In genomic region chr11:65528819-65529350, GRCh38 we compare ENCODE assay signal across 23 cellular contexts. TPM values are rescaled to one million over a fixed set of nuclear protein-coding genes. Genes with fewer than 3 reads are reported as not detected.
A peak's percentile ranks its signal among the peaks of the same experiment; 100 is the strongest.
DNase-seq lines count a peak whose midpoint lies in the region; ATAC-seq, FAIRE-seq and TF ChIP-seq lines count a peak whose summit lies in the region.
"Had no signal": no experiment of that assay in that cellular context is flagged by ENCODE, and none has a peak within 500 bp of the region (broad histone marks: within the 10 kb centered on the region; RNA-seq: fewer than 3 reads in every experiment).

No MANE protein-coding gene starts in this region.

- peak overlapping the region; percentile 61 for H3K27ac Mint-ChIP-seq in activated CD4-positive, alpha-beta T cell treated with anti-CD3 and anti-CD28 coated beads, Interleukin-2, amount 10 ng/mL, durations not matched to agents 24 days and 14 days
- H3K27ac Mint-ChIP-seq: activated naive CD4-positive, alpha-beta T cell treated with anti-CD3 and anti-CD28 coated beads, Interleukin-2, amount 50 U/mL, for 24 hours had no signal

- in situ Hi-C loops in K562 (cut with MboI) = no loop called here

- peaks cover 4% of the 10 kb centered on the region for H3K9me1 ChIP-seq in K562 (ENCODE audit: control insufficient read depth, insufficient read depth, low read length)

- H3K4me3 ChIP-seq in NT2/D1 (ENCODE audit: insufficient read length, low read depth) (no peak overlapping the region), K562 (no peak overlapping the region), spleen (no peak overlapping the region)
- H3K4me3 ChIP-seq: stomach, transverse colon had no signal

- H3K27me3 Mint-ChIP-seq in activated CD4-positive, alpha-beta T cell treated with anti-CD3 and anti-CD28 coated beads, Interleukin-2, amount 10 ng/mL, durations not matched to agents 24 days and 14 days = no peaks in the 10 kb centered on the region
- H3K27me3 Mint-ChIP-seq: activated naive CD4-positive, alpha-beta T cell treated with anti-CD3 and anti-CD28 coated beads, Interleukin-2, amount 50 U/mL, for 24 hours; CD4-positive, alpha-beta memory T cell had no signal

- peaks cover 33% of the 10 kb centered on the region for H3K4me1 Mint-ChIP-seq in activated CD4-positive, alpha-beta T cell treated with anti-CD3 and anti-CD28 coated beads, Interleukin-2, amount 10 ng/mL, durations not matched to agents 24 days and 14 days

- H3K4me1 ChIP-seq in NT2/D1 (ENCODE audit: insufficient read depth, insufficient read length) (peaks cover 18% of the 10 kb centered on the region), K562 (replicated peaks in 1 of 2; ENCODE audit: control insufficient read depth in 2 of 2, insufficient read depth in 2 of 2, low read length in 2 of 2) (peaks cover 15 to 38% of the 10 kb centered on the region in 2 experiments), spleen (peaks cover 23 to 63% (median 50%) of the 10 kb centered on the region in 6 donors)

- FAIRE-seq in K562 (lab: Jason Lieb, UNC) = no peak

- no peak overlapping the region for H2AFZ ChIP-seq in K562 (ENCODE audit: low read depth, low read length)

- ATAC-seq in K562 (no peak), GM21423 (IDR thresholded peaks at IDR 0.05; ENCODE audit: unreplicated experiment) (no peak), GM21737 (IDR thresholded peaks at IDR 0.05; ENCODE audit: unreplicated experiment) (no peak)
- ATAC-seq: activated T-cell treated with anti-CD3 and anti-CD28 coated beads, Interleukin-2, amount 50 U/mL, for 4 hours; SK-N-SH treated with all-trans-retinoic acid at 6 μM for 48 hours had no signal

- H3K27me3 ChIP-seq in NT2/D1 (ENCODE audit: insufficient read depth, insufficient read length) = peaks cover 2% of the 10 kb centered on the region
- H3K27me3 ChIP-seq in K562 (ENCODE audit: control insufficient read depth in 2 of 2, insufficient read depth in 2 of 2, low read length in 2 of 2) = no peaks in the 10 kb centered on the region
- H3K27me3 ChIP-seq in spleen (replicated peaks in 1 of 7) = no peaks in the 10 kb centered on the region
- H3K27me3 ChIP-seq: stomach, transverse colon had no signal

- peaks cover 26% of the 10 kb centered on the region for H3K79me2 ChIP-seq in K562 (ENCODE audit: control insufficient read depth, insufficient read depth, low read length)

- H3K9ac ChIP-seq in NT2/D1 (ENCODE audit: insufficient read length, low read depth) = peak overlapping the region; percentile 51
- H3K9ac ChIP-seq in K562 (ENCODE audit: insufficient read depth in 1 of 2, low read depth in 2 of 2, low read length in 2 of 2) = peak overlapping the region in 1 of 2 experiments; percentile 50; a peak in 2 of 4 replicates

- intact Hi-C loops in activated CD4-positive, alpha-beta T cell treated with anti-CD3 and anti-CD28 coated beads, Interleukin-2, amount 10 ng/mL, durations not matched to agents 24 days and 14 days (cut with micrococcal nuclease) = no loop called here
- intact Hi-C loops in K562 (cut with micrococcal nuclease) = loop anchor here (5.0 kb wide), 1 partner anchor 43 kb away; the partner anchor contains the start of genes FAM89B and ZNRD2
- intact Hi-C loops in spleen (cut with DNase I; ENCODE audit: low total_unique reads) = no loop called here

- CTCF ChIA-PET in K562 (lab: Yijun Ruan, JAX; ENCODE audit: low intra/inter-chr PET ratio) = no interaction called here

- TF ChIP-seq CTCF in K562 (IDR thresholded peaks at IDR 0.05 in 2 of 3, conservative IDR thresholded peaks at IDR 0.05 in 1 of 3; ENCODE audit: insufficient read depth in 2 of 3, low read depth in 1 of 3, low read length in 3 of 3) (no peak), spleen (IDR thresholded peaks at IDR 0.05 in 8 of 11, conservative IDR thresholded peaks at IDR 0.05 in 3 of 11) (no peak)

- DNase-seq in activated CD4-positive, alpha-beta T cell treated with anti-CD3 and anti-CD28 coated beads, Interleukin-2, amount 10 ng/mL, durations not matched to agents 24 days and 14 days = no peak
- DNase-seq in activated CD4-positive, alpha-beta T cell treated with anti-CD3 and anti-CD28 coated beads, Interleukin-2, amount 50 U/mL, for 48 hours = no peak
- no peak for DNase-seq in NT2/D1 (ENCODE audit: low read depth, low spot score)
- no peak for DNase-seq in K562 (ENCODE audit: extremely low read depth in 1 of 4, low spot score in 3 of 4)
- no peak for DNase-seq in spleen
- no peak for DNase-seq in NCI-H2029 (lab: John Stamatoyannopoulos, UW)
- DNase-seq: activated CD8-positive, alpha-beta memory T cell treated with anti-CD3 and anti-CD28 coated beads for 24 hours; activated T-cell treated with anti-CD3 and anti-CD28 coated beads, Interleukin-2, amount 50 U/mL, for 4 hours; DMS153; effector CD8-positive, alpha-beta T cell; erythroblast; head of caudate nucleus; mammary epithelial cell; NCI-H1105 treated with DMSO at 0.1 percent for 48 hours; NCI-H774; retina; stomach; transverse colon had no signal

- H3K36me3 ChIP-seq in NT2/D1 (ENCODE audit: insufficient read depth, insufficient read length, low read length) (peaks cover 75% of the 10 kb centered on the region), K562 (ENCODE audit: control insufficient read depth, insufficient read depth, low read length) (peaks cover 69% of the 10 kb centered on the region; the same call in 2 of the 3 replicates), spleen (peaks cover 0 to 80% (median 53%) of the 10 kb centered on the region in 6 donors)

- H4K20me1 ChIP-seq in K562 (replicated peaks; ENCODE audit: control insufficient read depth, insufficient read depth, low read length) = 0 out of 2 replicates have a peak, but pooled peaks cover 7% of the 10 kb centered on the region

- TF ChIP-seq RAD21 in K562 (CRISPR knock-in tag; conservative IDR thresholded peaks at IDR 0.05 in 1 of 2, IDR thresholded peaks at IDR 0.05 in 1 of 2) = no peak

- H3K9me3 Mint-ChIP-seq in activated CD4-positive, alpha-beta T cell treated with anti-CD3 and anti-CD28 coated beads, Interleukin-2, amount 10 ng/mL, durations not matched to agents 24 days and 14 days = no peaks in the 10 kb centered on the region
- H3K9me3 Mint-ChIP-seq: activated naive CD4-positive, alpha-beta T cell treated with anti-CD3 and anti-CD28 coated beads, Interleukin-2, amount 50 U/mL, for 24 hours; activated T-cell treated with anti-CD3 and anti-CD28 coated beads, Interleukin-2, amount 50 U/mL, for 4 hours; CD4-positive, alpha-beta memory T cell had no signal

- H3K9me3 ChIP-seq in NT2/D1 (ENCODE audit: insufficient read depth, low read length) (no peaks in the 10 kb centered on the region), K562 (replicated peaks; ENCODE audit: control insufficient read depth, insufficient read depth, low read depth, low read length) (no peaks in the 10 kb centered on the region), spleen (no peaks in the 10 kb centered on the region)
- H3K9me3 ChIP-seq: stomach, transverse colon had no signal

- no peak overlapping the region for H3K4me3 Mint-ChIP-seq in activated CD4-positive, alpha-beta T cell treated with anti-CD3 and anti-CD28 coated beads, Interleukin-2, amount 10 ng/mL, durations not matched to agents 24 days and 14 days
- H3K4me3 Mint-ChIP-seq: activated naive CD4-positive, alpha-beta T cell treated with anti-CD3 and anti-CD28 coated beads, Interleukin-2, amount 50 U/mL, for 24 hours; activated T-cell treated with anti-CD3 and anti-CD28 coated beads, Interleukin-2, amount 50 U/mL, for 4 hours had no signal

- H3K36me3 Mint-ChIP-seq in activated CD4-positive, alpha-beta T cell treated with anti-CD3 and anti-CD28 coated beads, Interleukin-2, amount 10 ng/mL, durations not matched to agents 24 days and 14 days (ENCODE audit: low read depth) = peaks cover 39% of the 10 kb centered on the region
- H3K36me3 Mint-ChIP-seq: activated naive CD4-positive, alpha-beta T cell treated with anti-CD3 and anti-CD28 coated beads, Interleukin-2, amount 50 U/mL, for 24 hours had no signal

- POLR2A ChIA-PET in K562 (lab: Yijun Ruan, JAX) = interaction anchor here (5.7 to 6.5 kb wide), 2 partner anchors 30 to 105 kb away, joined by 36 to 47 read pairs; partner anchors contain the start of genes MALAT1 and NEAT1

- no TSS peak for BruUV-seq in K562 (replicated peaks; lab: Mats Ljungman, UMichigan)

- no peak overlapping the region for H3K27ac ChIP-seq in K562 (ENCODE audit: extremely low read depth, low read depth, low read length)
- peak overlapping the region in 6 of 8 donors; percentile 23 to 58 (median 46) for H3K27ac ChIP-seq in spleen
- H3K27ac ChIP-seq: stomach, transverse colon had no signal

- no peak overlapping the region for H3K4me2 ChIP-seq in K562 (ENCODE audit: insufficient read depth, low read length)

- 92% methylated on average over 12 of the region's 12 CpGs for WGBS in K562 (ENCODE audit: insufficient coverage, low coverage, missing lambda C conversion rate)
- WGBS in spleen, 5 donors = 68 to 83% (median 76%) methylated on average over 12 of the region's 12 CpGs

- TF ChIP-seq EP300 in K562 (IDR thresholded peaks at IDR 0.05; ENCODE audit: low read length) = no peak

- TF ChIP-seq POLR2A in K562 (conservative IDR thresholded peaks at IDR 0.05) (peak; percentile 5; the same call in 1 of the 2 replicates), spleen (IDR thresholded peaks at IDR 0.05) (no peak)

RNA-seq across cellular contexts. Expression of gene SCYL1, which starts 4.0 kb away (rescaled TPM):
- 94.2 and 95.8 TPM in 2 replicates for total RNA-seq in activated CD4-positive, alpha-beta T cell treated with anti-CD3 and anti-CD28 coated beads, Interleukin-2, amount 10 ng/mL, durations not matched to agents 24 days and 14 days
- total RNA-seq in K562 (2011; cell fraction: chromatin; rRNA removed; ENCODE audit: low replicate concordance) = 59.7 and 207 TPM in 2 replicates
- 125 and 130 TPM in 2 replicates for total RNA-seq in K562 (2011; cell fraction: nucleolus; rRNA removed)
- 91.0 and 98.2 TPM in 2 replicates for total RNA-seq in K562 (2011; cell fraction: nucleoplasm; rRNA removed)
- 145 and 156 TPM in 2 replicates for total RNA-seq in K562 (2014; rRNA removed)
- total RNA-seq in K562 (2014; rRNA removed; fragmentation: Illumina TruSeq; extraction: Trizol) = 14.2 and 20.2 TPM in 2 replicates
- 57.6 and 59.0 TPM in 2 replicates for total RNA-seq in K562 (2015; rRNA removed; fragmentation: Illumina TruSeq; extraction: Trizol)
- 113 and 115 TPM in 2 replicates for total RNA-seq in K562 (2021)
- polyA plus RNA-seq in K562 (2011; rRNA removed) = 55.0 and 79.2 TPM in 2 replicates
- 121 and 188 TPM in 2 replicates for polyA plus RNA-seq in K562 (2011; cell fraction: cytosol; rRNA removed)
- 124 and 172 TPM in 2 replicates for polyA plus RNA-seq in K562 (2011; cell fraction: nucleus; rRNA removed)
- polyA plus RNA-seq in K562 (2012) = 54.7 and 95.3 TPM in 2 replicates
- polyA plus RNA-seq in K562 (2014; fragmentation: Illumina TruSeq; extraction: Trizol) = 76.1 and 81.3 TPM in 2 replicates
- polyA plus RNA-seq in K562 (2014; fragmentation: Nextera tagmentation; extraction: Ambion mirVana) = 1 to 10 TPM; 1.9 to 4.7 TPM
- 96.0 and 104 TPM in 2 replicates for polyA plus RNA-seq in K562 (2014; rRNA removed)
- 27.0 and 42.0 TPM in 2 replicates for polyA minus RNA-seq in K562 (2011; rRNA and poly(A)+ RNA removed)
- 62.5 and 74.3 TPM in 2 replicates for polyA minus RNA-seq in K562 (2011; cell fraction: cytosol; rRNA and poly(A)+ RNA removed)
- 31.2 and 38.2 TPM in 2 replicates for polyA minus RNA-seq in K562 (2011; cell fraction: nucleus; rRNA and poly(A)+ RNA removed)
- 100 to 1,000 TPM in 2 of 7 donors, 10 to 100 TPM in 5; 64.7 to 125 (median 77.4) TPM for total RNA-seq in spleen
- 10 to 100 TPM; 52.4 to 70.6 (median 60.7) TPM for polyA plus RNA-seq in spleen

RNA-seq across cellular contexts. Expression of gene LTBP3, which starts 29.3 kb away (rescaled TPM):
- total RNA-seq in activated CD4-positive, alpha-beta T cell treated with anti-CD3 and anti-CD28 coated beads, Interleukin-2, amount 10 ng/mL, durations not matched to agents 24 days and 14 days = 94.9 and 96.9 TPM in 2 replicates
- total RNA-seq in K562 (2011; cell fraction: chromatin; rRNA removed; ENCODE audit: low replicate concordance) = 78.9 and 182 TPM in 2 replicates
- total RNA-seq in K562 (2011; cell fraction: nucleolus; rRNA removed) = 71.7 and 81.2 TPM in 2 replicates
- 77.2 and 120 TPM in 2 replicates for total RNA-seq in K562 (2011; cell fraction: nucleoplasm; rRNA removed)
- total RNA-seq in K562 (2014; rRNA removed) (15.0 and 19.3 TPM in 2 replicates), K562 (2014; rRNA removed; fragmentation: Illumina TruSeq; extraction: Trizol) (1.3 and 1.7 TPM in 2 replicates), K562 (2015; rRNA removed; fragmentation: Illumina TruSeq; extraction: Trizol) (3.8 and 4.4 TPM in 2 replicates), K562 (2021) (17.1 and 18.8 TPM in 2 replicates), spleen (100 to 1,000 TPM in 2 of 7 donors, 10 to 100 TPM in 5; 81.6 to 137 (median 95.8) TPM)
- polyA plus RNA-seq in K562 (2011; rRNA removed) (7.4 and 17.0 TPM in 2 replicates), K562 (2014; fragmentation: Illumina TruSeq; extraction: Trizol) (4.8 and 6.9 TPM in 2 replicates), K562 (2014; fragmentation: Nextera tagmentation; extraction: Ambion mirVana) (under 1 TPM; 0.06 to 0.14 TPM), K562 (2014; rRNA removed) (14.6 and 20.5 TPM in 2 replicates), spleen (10 to 100 TPM; 20.6 to 57.0 (median 27.6) TPM)
- 13.4 and 20.3 TPM in 2 replicates for polyA plus RNA-seq in K562 (2011; cell fraction: cytosol; rRNA removed)
- 102 and 163 TPM in 2 replicates for polyA plus RNA-seq in K562 (2011; cell fraction: nucleus; rRNA removed)
- 19.2 and 25.7 TPM in 2 replicates for polyA plus RNA-seq in K562 (2012)
- 6.4 and 7.8 TPM in 2 replicates for polyA minus RNA-seq in K562 (2011; rRNA and poly(A)+ RNA removed)
- 7.6 and 12.6 TPM in 2 replicates for polyA minus RNA-seq in K562 (2011; cell fraction: cytosol; rRNA and poly(A)+ RNA removed)
- polyA minus RNA-seq in K562 (2011; cell fraction: nucleus; rRNA and poly(A)+ RNA removed) = 18.2 and 23.1 TPM in 2 replicates

RNA-seq across cellular contexts. Expression of gene MALAT1, which starts 30.0 kb away (rescaled TPM):
- 5,198 and 5,435 TPM in 2 replicates for total RNA-seq in activated CD4-positive, alpha-beta T cell treated with anti-CD3 and anti-CD28 coated beads, Interleukin-2, amount 10 ng/mL, durations not matched to agents 24 days and 14 days
- total RNA-seq in K562 (2011; cell fraction: chromatin; rRNA removed; ENCODE audit: low replicate concordance) = 25,088 and 54,166 TPM in 2 replicates
- 9,055 and 12,105 TPM in 2 replicates for total RNA-seq in K562 (2011; cell fraction: nucleolus; rRNA removed)
- total RNA-seq in K562 (2011; cell fraction: nucleoplasm; rRNA removed) = 29,585 and 58,308 TPM in 2 replicates
- 1,943 and 2,212 TPM in 2 replicates for total RNA-seq in K562 (2014; rRNA removed)
- 2,548 and 2,859 TPM in 2 replicates for total RNA-seq in K562 (2014; rRNA removed; fragmentation: Illumina TruSeq; extraction: Trizol)
- 2,437 and 2,551 TPM in 2 replicates for total RNA-seq in K562 (2015; rRNA removed; fragmentation: Illumina TruSeq; extraction: Trizol)
- total RNA-seq in K562 (2021) = 4,052 and 5,928 TPM in 2 replicates
- polyA plus RNA-seq in K562 (2011; rRNA removed) = 980 and 1,205 TPM in 2 replicates
- polyA plus RNA-seq in K562 (2011; cell fraction: cytosol; rRNA removed) = 93.6 and 371 TPM in 2 replicates
- 5,475 and 8,513 TPM in 2 replicates for polyA plus RNA-seq in K562 (2011; cell fraction: nucleus; rRNA removed)
- 1,113 and 1,346 TPM in 2 replicates for polyA plus RNA-seq in K562 (2012)
- 363 and 398 TPM in 2 replicates for polyA plus RNA-seq in K562 (2014; fragmentation: Illumina TruSeq; extraction: Trizol)
- 1,000 to 10,000 TPM; 1,606 to 8,715 TPM for polyA plus RNA-seq in K562 (2014; fragmentation: Nextera tagmentation; extraction: Ambion mirVana)
- polyA plus RNA-seq in K562 (2014; rRNA removed) = 1,666 and 2,351 TPM in 2 replicates
- 5,106 and 10,064 TPM in 2 replicates for polyA minus RNA-seq in K562 (2011; rRNA and poly(A)+ RNA removed)
- 2,869 and 5,041 TPM in 2 replicates for polyA minus RNA-seq in K562 (2011; cell fraction: cytosol; rRNA and poly(A)+ RNA removed)
- 20,177 and 33,147 TPM in 2 replicates for polyA minus RNA-seq in K562 (2011; cell fraction: nucleus; rRNA and poly(A)+ RNA removed)
- total RNA-seq in spleen = over 10,000 TPM; 10,088 to 24,490 (median 13,598) TPM
- 100 to 1,000 TPM; 111 to 793 (median 171) TPM for polyA plus RNA-seq in spleen

RNA-seq across cellular contexts. Expression of gene ZNRD2, which starts 41.4 kb away (rescaled TPM):
- total RNA-seq in activated CD4-positive, alpha-beta T cell treated with anti-CD3 and anti-CD28 coated beads, Interleukin-2, amount 10 ng/mL, durations not matched to agents 24 days and 14 days = 83.3 and 83.4 TPM in 2 replicates
- total RNA-seq in K562 (2011; cell fraction: chromatin; rRNA removed; ENCODE audit: low replicate concordance) = 16.9 and 90.0 TPM in 2 replicates
- total RNA-seq in K562 (2011; cell fraction: nucleolus; rRNA removed) = 98.3 and 115 TPM in 2 replicates
- 36.5 and 47.7 TPM in 2 replicates for total RNA-seq in K562 (2011; cell fraction: nucleoplasm; rRNA removed)
- total RNA-seq in K562 (2014; rRNA removed) = 129 and 153 TPM in 2 replicates
- total RNA-seq in K562 (2014; rRNA removed; fragmentation: Illumina TruSeq; extraction: Trizol) = 8.5 and 13.4 TPM in 2 replicates
- 60.4 and 61.8 TPM in 2 replicates for total RNA-seq in K562 (2015; rRNA removed; fragmentation: Illumina TruSeq; extraction: Trizol)
- total RNA-seq in K562 (2021) = 106 and 114 TPM in 2 replicates
- 40.4 and 51.9 TPM in 2 replicates for polyA plus RNA-seq in K562 (2011; rRNA removed)
- 70.6 and 201 TPM in 2 replicates for polyA plus RNA-seq in K562 (2011; cell fraction: cytosol; rRNA removed)
- 69.6 and 90.0 TPM in 2 replicates for polyA plus RNA-seq in K562 (2011; cell fraction: nucleus; rRNA removed)
- polyA plus RNA-seq in K562 (2012) = 75.0 and 123 TPM in 2 replicates
- polyA plus RNA-seq in K562 (2014; fragmentation: Illumina TruSeq; extraction: Trizol) = 16.6 and 77.3 TPM in 2 replicates
- polyA plus RNA-seq in K562 (2014; fragmentation: Nextera tagmentation; extraction: Ambion mirVana) = 10 to 100 TPM; 35.6 to 66.3 TPM
- polyA plus RNA-seq in K562 (2014; rRNA removed) = 123 and 130 TPM in 2 replicates
- polyA minus RNA-seq in K562 (2011; rRNA and poly(A)+ RNA removed) = 7.4 TPM in 2 replicates
- polyA minus RNA-seq in K562 (2011; cell fraction: cytosol; rRNA and poly(A)+ RNA removed) = 22.4 and 23.0 TPM in 2 replicates
- polyA minus RNA-seq in K562 (2011; cell fraction: nucleus; rRNA and poly(A)+ RNA removed) = 61.0 and 62.0 TPM in 2 replicates
- total RNA-seq in spleen = 10 to 100 TPM; 20.9 to 68.8 (median 34.4) TPM
- polyA plus RNA-seq in spleen = 10 to 100 TPM; 32.6 to 49.5 (median 42.5) TPM

RNA-seq across cellular contexts. Expression of gene FAM89B, which starts 43.5 kb away (rescaled TPM):
- total RNA-seq in activated CD4-positive, alpha-beta T cell treated with anti-CD3 and anti-CD28 coated beads, Interleukin-2, amount 10 ng/mL, durations not matched to agents 24 days and 14 days = 39.1 and 42.4 TPM in 2 replicates
- 6.1 and 32.6 TPM in 2 replicates for total RNA-seq in K562 (2011; cell fraction: chromatin; rRNA removed; ENCODE audit: low replicate concordance)
- 30.5 and 31.9 TPM in 2 replicates for total RNA-seq in K562 (2011; cell fraction: nucleolus; rRNA removed)
- 14.4 and 16.7 TPM in 2 replicates for total RNA-seq in K562 (2011; cell fraction: nucleoplasm; rRNA removed)
- total RNA-seq in K562 (2014; rRNA removed) (26.1 and 36.0 TPM in 2 replicates), K562 (2014; rRNA removed; fragmentation: Illumina TruSeq; extraction: Trizol) (3.2 and 4.2 TPM in 2 replicates), K562 (2015; rRNA removed; fragmentation: Illumina TruSeq; extraction: Trizol) (12.3 and 12.6 TPM in 2 replicates), K562 (2021) (24.2 and 26.9 TPM in 2 replicates), spleen (10 to 100 TPM; 34.5 to 59.0 (median 48.4) TPM)
- polyA plus RNA-seq in K562 (2011; rRNA removed) (9.7 and 12.3 TPM in 2 replicates), K562 (2014; fragmentation: Illumina TruSeq; extraction: Trizol) (11.9 and 21.9 TPM in 2 replicates), K562 (2014; fragmentation: Nextera tagmentation; extraction: Ambion mirVana) (under 1 TPM; 0.32 to 0.83 TPM), K562 (2014; rRNA removed) (27.6 and 33.4 TPM in 2 replicates), spleen (10 to 100 TPM; 43.0 to 66.1 (median 50.1) TPM)
- polyA plus RNA-seq in K562 (2011; cell fraction: cytosol; rRNA removed) = 21.6 and 65.1 TPM in 2 replicates
- polyA plus RNA-seq in K562 (2011; cell fraction: nucleus; rRNA removed) = 29.6 and 55.3 TPM in 2 replicates
- 17.8 and 26.2 TPM in 2 replicates for polyA plus RNA-seq in K562 (2012)
- polyA minus RNA-seq in K562 (2011; rRNA and poly(A)+ RNA removed) = 2.2 and 3.2 TPM in 2 replicates
- 7.2 and 7.9 TPM in 2 replicates for polyA minus RNA-seq in K562 (2011; cell fraction: cytosol; rRNA and poly(A)+ RNA removed)
- polyA minus RNA-seq in K562 (2011; cell fraction: nucleus; rRNA and poly(A)+ RNA removed) = 22.2 and 25.9 TPM in 2 replicates
